Comparison of ENCODE assay signal across 12 cellular contexts in genomic region chr6:35486005-35486925, GRCh38. TPM values are rescaled to one million over a fixed set of nuclear protein-coding genes. Genes with fewer than 3 reads are reported as not detected.
DNase-seq lines count a peak whose midpoint lies in the region; ATAC-seq and TF ChIP-seq lines count a peak whose summit lies in the region.
"Had no signal": no experiment of that assay in that cellular context is flagged by ENCODE, and none has a peak within 500 bp of the region (broad histone marks: within the 10 kb centered on the region; RNA-seq: fewer than 3 reads in every experiment).

No MANE protein-coding gene starts in this region.

- WGBS in adrenal gland, 4 donors: 68 to 84% (median 76%) methylated on average over 50 to 61 of the region's 61 CpGs
- no CpG with 5 or more reads among the region's 61 CpGs for WGBS in iPS DF 6.9 (ENCODE audit: insufficient coverage, insufficient read length)

- H3K9me3 ChIP-seq in adrenal gland (replicated peaks in 1 of 3): no peaks in the 10 kb centered on the region
- H3K9me3 ChIP-seq in iPS DF 6.9 (ENCODE audit: control insufficient read depth, insufficient read depth, low read length): no peaks in the 10 kb centered on the region
- H3K9me3 ChIP-seq: neutrophil had no signal

- CTCF ChIA-PET in activated CD8-positive, alpha-beta memory T cell treated with anti-CD3 and anti-CD28 coated beads, Interleukin-2, amount 10 ng/mL, durations not matched to agents 7 days and 5 days (lab: Charles Lee): interaction anchor here (1.5 kb wide), 1 partner anchor 8 kb away, joined by 4 read pairs; no protein-coding TSS in a partner anchor

- H3K4me1 Mint-ChIP-seq in GM23338: peaks cover 54% of the 10 kb centered on the region
- peaks cover 8% of the 10 kb centered on the region for H3K4me1 Mint-ChIP-seq in activated CD8-positive, alpha-beta memory T cell treated with anti-CD3 and anti-CD28 coated beads, Interleukin-2, amount 10 ng/mL, durations not matched to agents 7 days and 5 days

- no peaks in the 10 kb centered on the region for H3K9me2 ChIP-seq in GM23338 (ENCODE audit: insufficient read depth)

- DNase-seq in GM23338 (ENCODE audit: low spot score) (peak; percentile 94), adrenal gland (no peak), iPS DF 6.9 (ENCODE audit: low read depth, low spot score) (no peak), retina (no peak), cortex of kidney (lab: John Stamatoyannopoulos, UW) (no peak)
- no peak for DNase-seq in activated T-cell treated with anti-CD3 and anti-CD28 coated beads, Interleukin-2, amount 50 U/mL, for 1 hour
- no peak for DNase-seq in activated CD8-positive, alpha-beta memory T cell treated with anti-CD3 and anti-CD28 coated beads, Interleukin-2, amount 10 ng/mL, durations not matched to agents 7 days and 5 days
- DNase-seq: COR-L47 had no signal

- H4K20me1 ChIP-seq in GM23338 (replicated peaks; ENCODE audit: insufficient read depth): 0 out of 2 replicates have a peak, but pooled peaks cover 3% of the 10 kb centered on the region

- H3K27me3 ChIP-seq in GM23338 (ENCODE audit: insufficient read depth): no peaks in the 10 kb centered on the region
- no peaks in the 10 kb centered on the region for H3K27me3 ChIP-seq in adrenal gland
- no peaks in the 10 kb centered on the region for H3K27me3 ChIP-seq in iPS DF 6.9 (ENCODE audit: control insufficient read depth, insufficient read depth, low read length)
- H3K27me3 ChIP-seq in rectal smooth muscle tissue (ENCODE audit: control insufficient read depth, insufficient read depth, low read length): no peaks in the 10 kb centered on the region

- H3K4me2 ChIP-seq in GM23338: peak overlapping the region; percentile 98

- H3F3A ChIP-seq in GM23338 (replicated peaks; ENCODE audit: low read depth): peaks cover 27% of the 10 kb centered on the region

- peak; percentile 58 for ATAC-seq in GM23338
- ATAC-seq in activated CD8-positive, alpha-beta memory T cell treated with anti-CD3 and anti-CD28 coated beads, Interleukin-2, amount 10 ng/mL, durations not matched to agents 7 days and 5 days: no peak

- H3K79me2 ChIP-seq in GM23338 (replicated peaks; ENCODE audit: insufficient read depth): peaks cover 39% of the 10 kb centered on the region

- peaks cover 65% of the 10 kb centered on the region for H3K4me1 ChIP-seq in GM23338 (ENCODE audit: insufficient read depth)
- peaks cover 8 to 19% of the 10 kb centered on the region in 2 donors for H3K4me1 ChIP-seq in adrenal gland (replicated peaks in 1 of 2)
- peaks cover 22% of the 10 kb centered on the region for H3K4me1 ChIP-seq in iPS DF 6.9 (ENCODE audit: control insufficient read depth, insufficient read depth, low read length)
- peaks cover 49% of the 10 kb centered on the region for H3K4me1 ChIP-seq in rectal smooth muscle tissue (ENCODE audit: control insufficient read depth, insufficient read depth, low read length)

- peak overlapping the region; percentile 5 for H3K9ac ChIP-seq in rectal smooth muscle tissue (ENCODE audit: low read length)

- peaks cover 15% of the 10 kb centered on the region for H3K36me3 Mint-ChIP-seq in GM23338 (ENCODE audit: low read depth)
- no peaks in the 10 kb centered on the region for H3K36me3 Mint-ChIP-seq in activated CD8-positive, alpha-beta memory T cell treated with anti-CD3 and anti-CD28 coated beads, Interleukin-2, amount 10 ng/mL, durations not matched to agents 7 days and 5 days

- TF ChIP-seq CTCF in GM23338 (conservative IDR thresholded peaks at IDR 0.05; ENCODE audit: low read depth in 2 of 2) (no peak), adrenal gland (IDR thresholded peaks at IDR 0.05) (no peak)

- peak overlapping the region; percentile 99 for H3K27ac Mint-ChIP-seq in GM23338
- H3K27ac Mint-ChIP-seq in activated CD8-positive, alpha-beta memory T cell treated with anti-CD3 and anti-CD28 coated beads, Interleukin-2, amount 10 ng/mL, durations not matched to agents 7 days and 5 days: no peak overlapping the region

- no peaks in the 10 kb centered on the region for H3K9me3 Mint-ChIP-seq in GM23338
- no peaks in the 10 kb centered on the region for H3K9me3 Mint-ChIP-seq in activated CD8-positive, alpha-beta memory T cell treated with anti-CD3 and anti-CD28 coated beads, Interleukin-2, amount 10 ng/mL, durations not matched to agents 7 days and 5 days (ENCODE audit: low read depth)
- H3K9me3 Mint-ChIP-seq: central memory CD8-positive, alpha-beta T cell had no signal

- TF ChIP-seq POLR2A in adrenal gland (IDR thresholded peaks at IDR 0.05): no peak

- H3K27ac ChIP-seq in GM23338 (ENCODE audit: low read depth): peak overlapping the region; percentile 100
- peak overlapping the region in 4 of 5 donors; percentile 28 to 73 (median 58) for H3K27ac ChIP-seq in adrenal gland
- H3K27ac ChIP-seq in iPS DF 6.9 (ENCODE audit: low read length): no peak overlapping the region
- H3K27ac ChIP-seq in rectal smooth muscle tissue (ENCODE audit: low read depth, low read length): peak overlapping the region; percentile 99
- H3K27ac ChIP-seq: neutrophil had no signal

- H3K4me3 ChIP-seq in GM23338: peak overlapping the region; percentile 72
- H3K4me3 ChIP-seq in adrenal gland: no peak overlapping the region
- peak overlapping the region; percentile 2; the same call in 1 of the 2 replicates for H3K4me3 ChIP-seq in iPS DF 6.9 (ENCODE audit: low read length)
- peak overlapping the region; percentile 3 for H3K4me3 ChIP-seq in rectal smooth muscle tissue (ENCODE audit: low read length)

- H3K4me3 Mint-ChIP-seq in GM23338: peak overlapping the region; percentile 70
- no peak overlapping the region for H3K4me3 Mint-ChIP-seq in activated CD8-positive, alpha-beta memory T cell treated with anti-CD3 and anti-CD28 coated beads, Interleukin-2, amount 10 ng/mL, durations not matched to agents 7 days and 5 days
- H3K4me3 Mint-ChIP-seq: central memory CD8-positive, alpha-beta T cell had no signal

- H3K27me3 Mint-ChIP-seq in GM23338 (ENCODE audit: insufficient read depth, low read depth, poor library complexity): peaks cover 29% of the 10 kb centered on the region
- H3K27me3 Mint-ChIP-seq in activated CD8-positive, alpha-beta memory T cell treated with anti-CD3 and anti-CD28 coated beads, Interleukin-2, amount 10 ng/mL, durations not matched to agents 7 days and 5 days: no peaks in the 10 kb centered on the region
- H3K27me3 Mint-ChIP-seq: central memory CD8-positive, alpha-beta T cell had no signal

- 0 out of 2 replicates have a peak, but pooled peaks cover 5% of the 10 kb centered on the region for H3K36me3 ChIP-seq in GM23338 (ENCODE audit: insufficient read depth)
- no peaks in the 10 kb centered on the region for H3K36me3 ChIP-seq in adrenal gland (replicated peaks in 1 of 2)
- 0 out of 2 replicates have a peak, but pooled peaks cover 5% of the 10 kb centered on the region for H3K36me3 ChIP-seq in iPS DF 6.9 (ENCODE audit: control insufficient read depth, insufficient read depth, low read length)
- H3K36me3 ChIP-seq in rectal smooth muscle tissue (ENCODE audit: control insufficient read depth, insufficient read depth, low read length): peaks cover 4% of the 10 kb centered on the region
- H3K36me3 ChIP-seq: neutrophil had no signal

- H2AFZ ChIP-seq in GM23338: peak overlapping the region; percentile 23; the same call in 1 of the 2 replicates

- intact Hi-C loops in adrenal gland (cut with DNase I): no loop called here

TF ChIP-seq in GM23338, 12 proteins besides CTCF, POLR2A, EP300 and RAD21:
- TF ChIP-seq POLR2AphosphoS5 (IDR thresholded peaks at IDR 0.05; ENCODE audit: low read depth): peak; percentile 63
- TF ChIP-seq CREB1 (CRISPR knock-in tag; IDR thresholded peaks at IDR 0.05; ENCODE audit: low read depth): peak; percentile 95
- no peak for TF ChIP-seq NANOG (IDR thresholded peaks at IDR 0.05; ENCODE audit: borderline replicate concordance)

RNA-seq across cellular contexts. Expression of gene TEAD3, which starts 10.6 kb away (rescaled TPM):
- total RNA-seq in GM23338 (2014; rRNA removed; shearing (Covaris generic)): 26.5 and 26.7 TPM in 2 replicates
- polyA plus RNA-seq in GM23338 (2016; fragmentation: Nextera tagmentation; extraction: Ambion mirVana): 15.0 and 15.6 TPM in 2 replicates
- total RNA-seq in adrenal gland: 10 to 100 TPM in 3 of 8 donors, 1 to 10 TPM in 5; 4.8 to 14.3 (median 8.7) TPM
- polyA plus RNA-seq in adrenal gland: 10 to 100 TPM in 2 of 3 donors, 1 to 10 TPM in 1; 5.5 to 15.5 (median 12.2) TPM
- under 1 TPM in 1 of 2 experiments, not detected in 1; 0.16 TPM for total RNA-seq in activated CD8-positive, alpha-beta memory T cell treated with anti-CD3 and anti-CD28 coated beads, Interleukin-2, amount 10 ng/mL, durations not matched to agents 7 days and 5 days

RNA-seq across cellular contexts. Expression of gene RPL10A, which starts 18.1 kb away (rescaled TPM):
- 1,297 and 1,329 TPM in 2 replicates for total RNA-seq in GM23338 (2014; rRNA removed; shearing (Covaris generic))
- polyA plus RNA-seq in GM23338 (2016; fragmentation: Nextera tagmentation; extraction: Ambion mirVana) (686 and 730 TPM in 2 replicates), adrenal gland (1,000 to 10,000 TPM in 1 of 3 donors, 100 to 1,000 TPM in 2; 733 to 1,132 (median 750) TPM)
- 1,000 to 10,000 TPM in 5 of 8 donors, 100 to 1,000 TPM in 3; 680 to 1,387 (median 1,180) TPM for total RNA-seq in adrenal gland
- 1,000 to 10,000 TPM; 1,163 to 1,382 TPM for total RNA-seq in activated CD8-positive, alpha-beta memory T cell treated with anti-CD3 and anti-CD28 coated beads, Interleukin-2, amount 10 ng/mL, durations not matched to agents 7 days and 5 days

RNA-seq across cellular contexts. Expression of gene TULP1, which starts 26.4 kb away (rescaled TPM):
- 1.3 and 3.0 TPM in 2 replicates for total RNA-seq in GM23338 (2014; rRNA removed; shearing (Covaris generic))
- polyA plus RNA-seq in GM23338 (2016; fragmentation: Nextera tagmentation; extraction: Ambion mirVana) (3.8 and 7.1 TPM in 2 replicates), adrenal gland (under 1 TPM in 2 of 3 donors, not detected in 1; 0.07 to 0.80 TPM)
- not detected for total RNA-seq in adrenal gland
- not detected for total RNA-seq in activated CD8-positive, alpha-beta memory T cell treated with anti-CD3 and anti-CD28 coated beads, Interleukin-2, amount 10 ng/mL, durations not matched to agents 7 days and 5 days
- total RNA-seq: T-helper 1 cell treated with Interleukin-12 subunit alpha and Interleukin-12 subunit beta and Interleukin-4 antibody, amounts not matched to agents 30 ng/mL and 1 ng/mL, for 36 hours had no signal

RNA-seq across cellular contexts. Expression of gene FANCE, which starts 34.1 kb away (rescaled TPM):
- total RNA-seq in GM23338 (2014; rRNA removed; shearing (Covaris generic)): 18.5 and 25.5 TPM in 2 replicates
- 5.4 and 6.5 TPM in 2 replicates for polyA plus RNA-seq in GM23338 (2016; fragmentation: Nextera tagmentation; extraction: Ambion mirVana)
- total RNA-seq in adrenal gland: 1 to 10 TPM; 1.0 to 3.5 (median 2.1) TPM
- 1 to 10 TPM; 1.4 to 2.7 (median 1.7) TPM for polyA plus RNA-seq in adrenal gland
- 10 to 100 TPM; 15.4 to 16.0 TPM for total RNA-seq in activated CD8-positive, alpha-beta memory T cell treated with anti-CD3 and anti-CD28 coated beads, Interleukin-2, amount 10 ng/mL, durations not matched to agents 7 days and 5 days

Comparison
In these comparisons a context has a peak if more than half of its experiments do, and no peak if none do; other contexts are left out.
1. H3K4me3 ChIP-seq: peak in GM23338 (single experiment), iPS DF 6.9 (single experiment) and rectal smooth muscle tissue (single experiment); none in adrenal gland (0 of 4).
2. RNA of gene TEAD3, which starts 10.6 kb away (total RNA-seq): 26.5 to 26.7 TPM in GM23338 and 4.8 to 14.3 TPM in adrenal gland; 0.16 TPM in activated CD8-positive, alpha-beta memory T cell treated with anti-CD3 and anti-CD28 coated beads, Interleukin-2, amount 10 ng/mL, durations not matched to agents 7 days and 5 days; every median in the first group is over 4 times any median in the second.